Comparison of ENCODE assay signal across 8 cellular contexts in genomic region chr12:89856431-89856830, GRCh38.
A peak's percentile ranks its signal among the peaks of the same experiment; 100 is the strongest.
DNase-seq lines count a peak whose midpoint lies in the region; ATAC-seq and TF ChIP-seq lines count a peak whose summit lies in the region.

No MANE protein-coding gene starts in this region.

- no peak for DNase-seq in activated T-cell treated with anti-CD3 and anti-CD28 coated beads, Interleukin-2, amount 50 U/mL, for 4 hours
- DNase-seq in activated T-cell treated with anti-CD3 and anti-CD28 coated beads for 4 hours (no peak), NOMO-1 treated with dmso at 0.1 percent for 144 hours (lab: John Stamatoyannopoulos, UW; ENCODE audit: unreplicated experiment) (peak; percentile 80), foreskin fibroblast (peak; percentile 72 to 74), DMS153 treated with DMSO at 0.1 percent for 48 hours (lab: John Stamatoyannopoulos, UW; ENCODE audit: unreplicated experiment) (no peak), amniotic stem cell (lab: John Stamatoyannopoulos, UW) (no peak), HuH-7.5 (ENCODE audit: low spot score) (no peak)

- no peaks in the 10 kb centered on the region for H3K27me3 Mint-ChIP-seq in activated T-cell treated with anti-CD3 and anti-CD28 coated beads, Interleukin-2, amount 50 U/mL, for 4 hours (ENCODE audit: low read depth)

- no peaks in the 10 kb centered on the region for H3K9me3 Mint-ChIP-seq in activated T-cell treated with anti-CD3 and anti-CD28 coated beads, Interleukin-2, amount 50 U/mL, for 4 hours

- no peak for TF ChIP-seq CTCF in foreskin fibroblast (IDR thresholded peaks at IDR 0.05; ENCODE audit: low read depth, low read length)

- no peak overlapping the region for H3K4me3 ChIP-seq in foreskin fibroblast (ENCODE audit: low read depth in 1 of 2, low read length in 2 of 2)

- peaks cover 46% of the 10 kb centered on the region for H3K4me1 Mint-ChIP-seq in activated T-cell treated with anti-CD3 and anti-CD28 coated beads, Interleukin-2, amount 50 U/mL, for 4 hours (ENCODE audit: low read depth)

- ATAC-seq in activated T-cell treated with anti-CD3 and anti-CD28 coated beads, Interleukin-2, amount 50 U/mL, for 4 hours = peak; percentile 85 to 87
- peak; percentile 71 for ATAC-seq in HG02840 (IDR thresholded peaks at IDR 0.05; ENCODE audit: low FRiP score, unreplicated experiment)

- H3K4me3 Mint-ChIP-seq in activated T-cell treated with anti-CD3 and anti-CD28 coated beads, Interleukin-2, amount 50 U/mL, for 4 hours = no peak overlapping the region

- H3K36me3 Mint-ChIP-seq in activated T-cell treated with anti-CD3 and anti-CD28 coated beads, Interleukin-2, amount 50 U/mL, for 4 hours (ENCODE audit: insufficient read depth) = no peaks in the 10 kb centered on the region

Comparison
In these comparisons a context has a peak if more than half of its experiments do, and no peak if none do; other contexts are left out.
1. DNase-seq: peak in NOMO-1 treated with dmso at 0.1 percent for 144 hours (single experiment) and foreskin fibroblast (2 of 2); none in activated T-cell treated with anti-CD3 and anti-CD28 coated beads, Interleukin-2, amount 50 U/mL, for 4 hours (single experiment), activated T-cell treated with anti-CD3 and anti-CD28 coated beads for 4 hours (single experiment), DMS153 treated with DMSO at 0.1 percent for 48 hours (single experiment), amniotic stem cell (single experiment) and HuH-7.5 (single experiment).